8 cellular contexts compared by ENCODE assay signal in genomic region chr1:204411451-204412245, GRCh38. TPM values are rescaled to one million over a fixed set of nuclear protein-coding genes. Genes with fewer than 3 reads are reported as not detected.
A peak's percentile ranks its signal among the peaks of the same experiment; 100 is the strongest.
DNase-seq lines count a peak whose midpoint lies in the region; ATAC-seq and TF ChIP-seq lines count a peak whose summit lies in the region.

PPP1R15B (minus strand) TSS chr1:204411817; CDS start chr1:204411411, 406 bp downstream.

- no TSS peak for BruUV-seq in PC-9 (replicated peaks; lab: Mats Ljungman, UMichigan)

- H2AFZ ChIP-seq in PC-9: peak within 1 kb of the TSS; percentile 74; the same call in 1 of the 2 replicates

- intact Hi-C loops in PC-9 (cut with micrococcal nuclease; ENCODE audit: unreplicated experiment): loop anchor here (1.0 to 2.0 kb wide), 2 partner anchors 8 to 83 kb away; partner anchors contain the start of gene PIK3C2B

- H3K36me3 ChIP-seq in PC-9 (ENCODE audit: low read depth): peaks cover 39% of the 10 kb centered on the region
- H3K36me3 ChIP-seq in mucosa of rectum (ENCODE audit: control insufficient read depth in 2 of 2, insufficient read depth in 2 of 2, low read length in 2 of 2): no peaks in the 10 kb centered on the region

- H3K27ac ChIP-seq in PC-9: peak within 1 kb of the TSS; percentile 89
- peak within 1 kb of the TSS; percentile 100 for H3K27ac ChIP-seq in mucosa of rectum (ENCODE audit: low read depth in 2 of 2, low read length in 2 of 2)

- no peaks in the 10 kb centered on the region for H3K9me2 ChIP-seq in PC-9 (ENCODE audit: insufficient read depth)

- H3K9me3 ChIP-seq in PC-9 (ENCODE audit: insufficient read depth, low read depth) (no peaks in the 10 kb centered on the region), mucosa of rectum (ENCODE audit: control insufficient read depth in 2 of 2, low read length in 2 of 2) (no peaks in the 10 kb centered on the region)

- H3K9ac ChIP-seq in mucosa of rectum (ENCODE audit: low read depth in 1 of 2, low read length in 2 of 2): peak within 1 kb of the TSS; percentile 99 to 100

- peaks cover 63% of the 10 kb centered on the region for H3K79me2 ChIP-seq in PC-9 (ENCODE audit: low read depth)

- CTCF ChIA-PET in PC-9 (lab: Charles Lee): no interaction called here

- H3K4me3 ChIP-seq in Jurkat, Clone E6-1 (ENCODE audit: low read length): peak within 1 kb of the TSS; percentile 97
- H3K4me3 ChIP-seq in PC-9 (peak within 1 kb of the TSS; percentile 94), epithelial cell of proximal tubule (ENCODE audit: low read depth, low read length) (peak within 1 kb of the TSS; percentile 88), mucosa of rectum (ENCODE audit: low read length in 2 of 2) (peak within 1 kb of the TSS; percentile 87 to 99)

- H3K4me2 ChIP-seq in PC-9: peak within 1 kb of the TSS; percentile 94

- no peak for TF ChIP-seq CTCF in PC-9 (conservative IDR thresholded peaks at IDR 0.05)
- no peak for TF ChIP-seq CTCF in epithelial cell of proximal tubule (conservative IDR thresholded peaks at IDR 0.05; ENCODE audit: low read depth, low read length)

- peaks cover 44% of the 10 kb centered on the region for H4K20me1 ChIP-seq in PC-9 (ENCODE audit: insufficient read depth)

- peak; percentile 82 for ATAC-seq in GM21576 (IDR thresholded peaks at IDR 0.05; ENCODE audit: unreplicated experiment)

- POLR2A ChIA-PET in PC-9 (lab: Charles Lee; ENCODE audit: unreplicated experiment): no interaction called here

- DNase-seq in DMS114 treated with DMSO at 0.1 percent for 48 hours (lab: John Stamatoyannopoulos, UW; ENCODE audit: unreplicated experiment) (peak; percentile 95), PC-9 (peak; percentile 97), epithelial cell of proximal tubule (ENCODE audit: low read depth) (no peak)
- peak; percentile 97 for DNase-seq in Jurkat, Clone E6-1 (ENCODE audit: low read depth, low spot score)
- DNase-seq in activated T-cell treated with anti-CD3 and anti-CD28 coated beads, Interleukin-2, amount 50 U/mL, for 1 hour: peak; percentile 98
- DNase-seq in stimulated activated CD8-positive, alpha-beta memory T cell treated with anti-CD3 and anti-CD28 coated beads, Interleukin-4, amount 100 ng/mL, for 48 hours: peak; percentile 96

- no peaks in the 10 kb centered on the region for H3K27me3 ChIP-seq in PC-9 (ENCODE audit: insufficient read depth, low read depth)
- no peaks in the 10 kb centered on the region for H3K27me3 ChIP-seq in mucosa of rectum (ENCODE audit: control insufficient read depth in 2 of 2, insufficient read depth in 2 of 2, low read length in 2 of 2)

- H3K4me1 ChIP-seq in PC-9 (replicated peaks; ENCODE audit: insufficient read depth) (peaks cover 28% of the 10 kb centered on the region), mucosa of rectum (ENCODE audit: control insufficient read depth in 2 of 2, insufficient read depth in 2 of 2, low read length in 2 of 2) (peaks cover 3 to 4% of the 10 kb centered on the region in 2 donors)

- H3F3A ChIP-seq in PC-9 (ENCODE audit: insufficient read depth, low read depth): peaks cover 51% of the 10 kb centered on the region; the same call in 1 of the 2 replicates

RNA-seq across cellular contexts. Expression of gene PPP1R15B, which starts in this region (rescaled TPM):
- 17.1 TPM for polyA plus RNA-seq in Jurkat, Clone E6-1 (2012; ENCODE audit: insufficient read depth, insufficient read length)
- total RNA-seq in PC-9 (2021) (37.3 and 40.9 TPM in 2 replicates), epithelial cell of proximal tubule (26.6 and 28.5 TPM in 2 replicates)
